Comparison of ENCODE assay signal across 10 cellular contexts in genomic region chr1:97906567-97907228, GRCh38. TPM values are rescaled to one million over a fixed set of nuclear protein-coding genes. Genes with fewer than 3 reads are reported as not detected.
DNase-seq lines count a peak whose midpoint lies in the region; ATAC-seq, FAIRE-seq and TF ChIP-seq lines count a peak whose summit lies in the region.
"Had no signal": no experiment of that assay in that cellular context is flagged by ENCODE, and none has a peak within 500 bp of the region (broad histone marks: within the 10 kb centered on the region; RNA-seq: fewer than 3 reads in every experiment).

No MANE protein-coding gene starts in this region.

- H3K36me3 ChIP-seq in astrocyte (ENCODE audit: insufficient read depth, low read length) (no peaks in the 10 kb centered on the region), aorta (ENCODE audit: control insufficient read depth in 1 of 2, insufficient read depth in 2 of 2, low read length in 1 of 2) (no peaks in the 10 kb centered on the region)

- H2AFZ ChIP-seq in astrocyte (ENCODE audit: low read depth, low read length) = no peak overlapping the region

- POLR2A ChIA-PET in T-cell (lab: Charles Lee) = no interaction called here

- WGBS in aorta, 2 donors = 78 to 81% methylated on average over 7 of the region's 7 CpGs

- no peak overlapping the region for H3K4me3 Mint-ChIP-seq in natural killer cell treated with Interleukin-12 subunit alpha and Interleukin-12 subunit beta and Interleukin-15 and Interleukin-18, amount 100 ng/mL, for 72 hours
- H3K4me3 Mint-ChIP-seq in natural killer cell = no peak overlapping the region
- peak overlapping the region; percentile 56 for H3K4me3 Mint-ChIP-seq in astrocyte (ENCODE audit: unreplicated experiment)
- no peak overlapping the region for H3K4me3 Mint-ChIP-seq in endothelial cell (ENCODE audit: unreplicated experiment)
- no peak overlapping the region for H3K4me3 Mint-ChIP-seq in T-cell
- H3K4me3 Mint-ChIP-seq: CD4-positive, CD25-positive, alpha-beta regulatory T cell had no signal

- DNase-seq in natural killer cell treated with Interleukin-12 subunit alpha and Interleukin-12 subunit beta and Interleukin-15 and Interleukin-18, amount 100 ng/mL, for 72 hours (ENCODE audit: low spot score) = no peak
- DNase-seq in natural killer cell (no peak), astrocyte (ENCODE audit: low read depth) (peak; percentile 96), kidney tubule cell (ENCODE audit: low spot score) (peak; percentile 78), aorta (peak; percentile 64 to 73), endothelial cell (ENCODE audit: low spot score) (no peak), T-cell (no peak)
- DNase-seq: CD4-positive, CD25-positive, alpha-beta regulatory T cell had no signal

- no peaks in the 10 kb centered on the region for H3K9me3 Mint-ChIP-seq in natural killer cell treated with Interleukin-12 subunit alpha and Interleukin-12 subunit beta and Interleukin-15 and Interleukin-18, amount 100 ng/mL, for 72 hours
- H3K9me3 Mint-ChIP-seq in natural killer cell (no peaks in the 10 kb centered on the region), astrocyte (ENCODE audit: unreplicated experiment) (no peaks in the 10 kb centered on the region), endothelial cell (ENCODE audit: unreplicated experiment) (no peaks in the 10 kb centered on the region), T-cell (no peaks in the 10 kb centered on the region)
- H3K9me3 Mint-ChIP-seq: CD4-positive, CD25-positive, alpha-beta regulatory T cell had no signal

- peaks cover 18 to 23% of the 10 kb centered on the region in 2 donors for H3K4me1 Mint-ChIP-seq in natural killer cell treated with Interleukin-12 subunit alpha and Interleukin-12 subunit beta and Interleukin-15 and Interleukin-18, amount 100 ng/mL, for 72 hours (ENCODE audit: low read depth in 2 of 2)
- H3K4me1 Mint-ChIP-seq in natural killer cell = peaks cover 18% of the 10 kb centered on the region in 2 donors
- peaks cover 15% of the 10 kb centered on the region for H3K4me1 Mint-ChIP-seq in astrocyte (ENCODE audit: low read depth, unreplicated experiment)
- H3K4me1 Mint-ChIP-seq in endothelial cell (ENCODE audit: unreplicated experiment) = peaks cover 1% of the 10 kb centered on the region
- H3K4me1 Mint-ChIP-seq in T-cell = peaks cover 31 to 45% (median 37%) of the 10 kb centered on the region in 3 donors

- CTCF ChIA-PET in T-cell (lab: Charles Lee) = no interaction called here

- H3K9ac ChIP-seq in astrocyte (ENCODE audit: low read length) = peak overlapping the region; percentile 19
- H3K9ac ChIP-seq: KMS-11 had no signal

- FAIRE-seq in astrocyte (lab: Jason Lieb, UNC) = peak; percentile 83

- TF ChIP-seq CTCF in natural killer cell (IDR thresholded peaks at IDR 0.05) (no peak), astrocyte (IDR thresholded peaks at IDR 0.05; ENCODE audit: insufficient read depth, low read depth, low read length) (no peak), endothelial cell (IDR thresholded peaks at IDR 0.05; ENCODE audit: unreplicated experiment) (no peak)

- no peaks in the 10 kb centered on the region for H4K20me1 ChIP-seq in astrocyte (ENCODE audit: insufficient read depth, low read length)

- H3K36me3 Mint-ChIP-seq in natural killer cell treated with Interleukin-12 subunit alpha and Interleukin-12 subunit beta and Interleukin-15 and Interleukin-18, amount 100 ng/mL, for 72 hours = no peaks in the 10 kb centered on the region
- H3K36me3 Mint-ChIP-seq in natural killer cell = no peaks in the 10 kb centered on the region
- H3K36me3 Mint-ChIP-seq in astrocyte (ENCODE audit: low read depth, unreplicated experiment) = no peaks in the 10 kb centered on the region
- no peaks in the 10 kb centered on the region for H3K36me3 Mint-ChIP-seq in endothelial cell (ENCODE audit: low read depth, unreplicated experiment)
- no peaks in the 10 kb centered on the region for H3K36me3 Mint-ChIP-seq in T-cell
- H3K36me3 Mint-ChIP-seq: CD4-positive, CD25-positive, alpha-beta regulatory T cell had no signal

- peak overlapping the region; percentile 74 for H3K4me2 ChIP-seq in astrocyte (ENCODE audit: low read length)
- H3K4me2 ChIP-seq: KMS-11 had no signal

- peak; percentile 77 to 85 for ATAC-seq in natural killer cell treated with Interleukin-12 subunit alpha and Interleukin-12 subunit beta and Interleukin-15 and Interleukin-18, amount 100 ng/mL, for 72 hours
- ATAC-seq in natural killer cell (no peak), aorta (ENCODE audit: low FRiP score) (peak; percentile 85), GM21825 (IDR thresholded peaks at IDR 0.05; ENCODE audit: unreplicated experiment) (no peak), T-cell (replicated peaks in 1 of 4) (no peak)

- no peak overlapping the region for H3K4me3 ChIP-seq in astrocyte (ENCODE audit: insufficient read depth, low read depth, low read length)
- H3K4me3 ChIP-seq in aorta (ENCODE audit: low read length in 2 of 2) = no peak overlapping the region

- no peaks in the 10 kb centered on the region for H3K9me3 ChIP-seq in astrocyte (ENCODE audit: insufficient read depth, low read depth, low read length)
- no peaks in the 10 kb centered on the region for H3K9me3 ChIP-seq in aorta (ENCODE audit: control insufficient read depth, low read length)

- H3K4me1 ChIP-seq in astrocyte (ENCODE audit: insufficient read depth, low read length) = peaks cover 17% of the 10 kb centered on the region
- peaks cover 0 to 2% of the 10 kb centered on the region in 2 donors for H3K4me1 ChIP-seq in aorta (ENCODE audit: control insufficient read depth in 1 of 2, insufficient read depth in 2 of 2, low read length in 2 of 2)

- peaks cover 33% of the 10 kb centered on the region for H3K79me2 ChIP-seq in astrocyte (ENCODE audit: insufficient read depth, low read length)

- intact Hi-C loops in natural killer cell (cut with micrococcal nuclease) (no loop called here), aorta (cut with DNase I) (no loop called here)

- H3K27ac ChIP-seq in astrocyte (ENCODE audit: low read depth, low read length) (peak overlapping the region; percentile 66), aorta (ENCODE audit: low read depth in 1 of 2, low read length in 2 of 2) (no peak overlapping the region)
- H3K27ac ChIP-seq: KMS-11 had no signal

- H3K27ac Mint-ChIP-seq in natural killer cell treated with Interleukin-12 subunit alpha and Interleukin-12 subunit beta and Interleukin-15 and Interleukin-18, amount 100 ng/mL, for 72 hours = peak overlapping the region in 1 of 2 donors; percentile 16
- H3K27ac Mint-ChIP-seq in natural killer cell (no peak overlapping the region), astrocyte (ENCODE audit: unreplicated experiment) (no peak overlapping the region), endothelial cell (ENCODE audit: unreplicated experiment) (no peak overlapping the region), T-cell (no peak overlapping the region)

- no peaks in the 10 kb centered on the region for H3K27me3 ChIP-seq in astrocyte (ENCODE audit: insufficient read depth, low read length)
- no peaks in the 10 kb centered on the region for H3K27me3 ChIP-seq in aorta (ENCODE audit: control insufficient read depth in 1 of 2, insufficient read depth in 2 of 2, low read length in 1 of 2)

- no peaks in the 10 kb centered on the region for H3K27me3 Mint-ChIP-seq in natural killer cell treated with Interleukin-12 subunit alpha and Interleukin-12 subunit beta and Interleukin-15 and Interleukin-18, amount 100 ng/mL, for 72 hours
- H3K27me3 Mint-ChIP-seq in natural killer cell (ENCODE audit: low read depth in 2 of 2) (no peaks in the 10 kb centered on the region), astrocyte (ENCODE audit: low read depth, unreplicated experiment) (no peaks in the 10 kb centered on the region), endothelial cell (ENCODE audit: unreplicated experiment) (no peaks in the 10 kb centered on the region), T-cell (no peaks in the 10 kb centered on the region)
- H3K27me3 Mint-ChIP-seq: CD4-positive, CD25-positive, alpha-beta regulatory T cell had no signal

RNA-seq across cellular contexts. Expression of gene DPYD, which starts 14.1 kb away (rescaled TPM):
- 10 to 100 TPM; 33.9 to 34.8 TPM for total RNA-seq in natural killer cell treated with Interleukin-12 subunit alpha and Interleukin-12 subunit beta and Interleukin-15 and Interleukin-18, amount 100 ng/mL, for 72 hours
- total RNA-seq in natural killer cell (10 to 100 TPM; 56.6 to 66.7 (median 56.9) TPM), astrocyte (7.5 and 8.8 TPM in 2 replicates), aorta (10 to 100 TPM; 39.2 to 51.3 TPM), endothelial cell (ENCODE audit: unreplicated experiment) (3.4 TPM), T-cell (10 to 100 TPM; 39.1 to 74.1 (median 47.8) TPM)
- 10 to 100 TPM; 16.2 to 18.9 TPM for polyA plus RNA-seq in aorta

Comparison
In these comparisons a context has a peak if more than half of its experiments do, and no peak if none do; other contexts are left out.
1. ATAC-seq: peak in natural killer cell treated with Interleukin-12 subunit alpha and Interleukin-12 subunit beta and Interleukin-15 and Interleukin-18, amount 100 ng/mL, for 72 hours (2 of 2) and aorta (single experiment); none in natural killer cell (0 of 3), GM21825 (single experiment) and T-cell (0 of 4).
2. DNase-seq: peak in astrocyte (single experiment), kidney tubule cell (single experiment) and aorta (2 of 2); none in natural killer cell treated with Interleukin-12 subunit alpha and Interleukin-12 subunit beta and Interleukin-15 and Interleukin-18, amount 100 ng/mL, for 72 hours (single experiment), natural killer cell (single experiment), endothelial cell (single experiment) and T-cell (0 of 34).